ENCODE assay signal across 1 cellular context in the genomic region with DNA sequence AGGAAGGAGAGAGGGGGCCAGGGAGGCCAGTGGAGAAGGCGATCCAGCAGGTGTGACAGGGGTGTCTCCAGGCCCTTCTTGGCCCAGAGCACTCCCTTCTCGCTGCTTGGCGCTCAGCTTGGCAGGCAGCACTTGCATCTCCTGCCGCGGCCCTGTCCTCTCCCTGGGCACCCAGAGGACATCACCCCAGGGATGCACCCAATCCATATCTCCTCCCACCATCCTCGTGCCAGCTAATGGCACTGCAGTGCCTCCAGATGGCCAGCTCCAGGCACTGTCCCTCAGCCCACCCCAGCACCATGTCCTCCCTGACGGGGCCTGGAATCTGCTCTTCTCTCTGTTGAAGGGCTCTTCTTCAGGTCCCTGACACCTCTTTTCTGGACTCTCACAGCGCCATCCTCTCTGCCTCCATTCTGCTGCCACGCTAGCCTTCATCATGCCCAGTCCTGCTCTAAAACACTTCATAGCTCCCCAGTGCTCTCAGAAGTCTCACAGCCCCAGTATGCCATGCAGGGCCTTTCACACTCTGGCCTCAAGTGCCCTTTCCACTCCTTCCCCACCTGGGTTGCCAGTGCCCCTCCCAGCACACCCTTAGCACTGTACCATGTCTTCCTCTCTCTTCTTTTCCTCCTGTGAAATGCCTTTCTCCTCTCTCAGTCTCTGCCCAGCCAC.
TF ChIP-seq lines count a peak whose summit lies in the region.

No MANE protein-coding gene starts in this region.

TF ChIP-seq in GM23338, 12 proteins besides CTCF, POLR2A, EP300 and RAD21:
- TF ChIP-seq, protein P1, sequence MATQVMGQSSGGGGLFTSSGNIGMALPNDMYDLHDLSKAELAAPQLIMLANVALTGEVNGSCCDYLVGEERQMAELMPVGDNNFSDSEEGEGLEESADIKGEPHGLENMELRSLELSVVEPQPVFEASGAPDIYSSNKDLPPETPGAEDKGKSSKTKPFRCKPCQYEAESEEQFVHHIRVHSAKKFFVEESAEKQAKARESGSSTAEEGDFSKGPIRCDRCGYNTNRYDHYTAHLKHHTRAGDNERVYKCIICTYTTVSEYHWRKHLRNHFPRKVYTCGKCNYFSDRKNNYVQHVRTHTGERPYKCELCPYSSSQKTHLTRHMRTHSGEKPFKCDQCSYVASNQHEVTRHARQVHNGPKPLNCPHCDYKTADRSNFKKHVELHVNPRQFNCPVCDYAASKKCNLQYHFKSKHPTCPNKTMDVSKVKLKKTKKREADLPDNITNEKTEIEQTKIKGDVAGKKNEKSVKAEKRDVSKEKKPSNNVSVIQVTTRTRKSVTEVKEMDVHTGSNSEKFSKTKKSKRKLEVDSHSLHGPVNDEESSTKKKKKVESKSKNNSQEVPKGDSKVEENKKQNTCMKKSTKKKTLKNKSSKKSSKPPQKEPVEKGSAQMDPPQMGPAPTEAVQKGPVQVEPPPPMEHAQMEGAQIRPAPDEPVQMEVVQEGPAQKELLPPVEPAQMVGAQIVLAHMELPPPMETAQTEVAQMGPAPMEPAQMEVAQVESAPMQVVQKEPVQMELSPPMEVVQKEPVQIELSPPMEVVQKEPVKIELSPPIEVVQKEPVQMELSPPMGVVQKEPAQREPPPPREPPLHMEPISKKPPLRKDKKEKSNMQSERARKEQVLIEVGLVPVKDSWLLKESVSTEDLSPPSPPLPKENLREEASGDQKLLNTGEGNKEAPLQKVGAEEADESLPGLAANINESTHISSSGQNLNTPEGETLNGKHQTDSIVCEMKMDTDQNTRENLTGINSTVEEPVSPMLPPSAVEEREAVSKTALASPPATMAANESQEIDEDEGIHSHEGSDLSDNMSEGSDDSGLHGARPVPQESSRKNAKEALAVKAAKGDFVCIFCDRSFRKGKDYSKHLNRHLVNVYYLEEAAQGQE (IDR thresholded peaks at IDR 0.05; ENCODE audit: unreplicated experiment) = no peak
- no peak for TF ChIP-seq JUNB (IDR thresholded peaks at IDR 0.05; ENCODE audit: unreplicated experiment)
- TF ChIP-seq EZH2 (IDR thresholded peaks at IDR 0.05; ENCODE audit: low read depth, unreplicated experiment) = no peak
- no peak for TF ChIP-seq CREB1 (CRISPR knock-in tag; IDR thresholded peaks at IDR 0.05; ENCODE audit: low read depth)
- TF ChIP-seq, protein P2, sequence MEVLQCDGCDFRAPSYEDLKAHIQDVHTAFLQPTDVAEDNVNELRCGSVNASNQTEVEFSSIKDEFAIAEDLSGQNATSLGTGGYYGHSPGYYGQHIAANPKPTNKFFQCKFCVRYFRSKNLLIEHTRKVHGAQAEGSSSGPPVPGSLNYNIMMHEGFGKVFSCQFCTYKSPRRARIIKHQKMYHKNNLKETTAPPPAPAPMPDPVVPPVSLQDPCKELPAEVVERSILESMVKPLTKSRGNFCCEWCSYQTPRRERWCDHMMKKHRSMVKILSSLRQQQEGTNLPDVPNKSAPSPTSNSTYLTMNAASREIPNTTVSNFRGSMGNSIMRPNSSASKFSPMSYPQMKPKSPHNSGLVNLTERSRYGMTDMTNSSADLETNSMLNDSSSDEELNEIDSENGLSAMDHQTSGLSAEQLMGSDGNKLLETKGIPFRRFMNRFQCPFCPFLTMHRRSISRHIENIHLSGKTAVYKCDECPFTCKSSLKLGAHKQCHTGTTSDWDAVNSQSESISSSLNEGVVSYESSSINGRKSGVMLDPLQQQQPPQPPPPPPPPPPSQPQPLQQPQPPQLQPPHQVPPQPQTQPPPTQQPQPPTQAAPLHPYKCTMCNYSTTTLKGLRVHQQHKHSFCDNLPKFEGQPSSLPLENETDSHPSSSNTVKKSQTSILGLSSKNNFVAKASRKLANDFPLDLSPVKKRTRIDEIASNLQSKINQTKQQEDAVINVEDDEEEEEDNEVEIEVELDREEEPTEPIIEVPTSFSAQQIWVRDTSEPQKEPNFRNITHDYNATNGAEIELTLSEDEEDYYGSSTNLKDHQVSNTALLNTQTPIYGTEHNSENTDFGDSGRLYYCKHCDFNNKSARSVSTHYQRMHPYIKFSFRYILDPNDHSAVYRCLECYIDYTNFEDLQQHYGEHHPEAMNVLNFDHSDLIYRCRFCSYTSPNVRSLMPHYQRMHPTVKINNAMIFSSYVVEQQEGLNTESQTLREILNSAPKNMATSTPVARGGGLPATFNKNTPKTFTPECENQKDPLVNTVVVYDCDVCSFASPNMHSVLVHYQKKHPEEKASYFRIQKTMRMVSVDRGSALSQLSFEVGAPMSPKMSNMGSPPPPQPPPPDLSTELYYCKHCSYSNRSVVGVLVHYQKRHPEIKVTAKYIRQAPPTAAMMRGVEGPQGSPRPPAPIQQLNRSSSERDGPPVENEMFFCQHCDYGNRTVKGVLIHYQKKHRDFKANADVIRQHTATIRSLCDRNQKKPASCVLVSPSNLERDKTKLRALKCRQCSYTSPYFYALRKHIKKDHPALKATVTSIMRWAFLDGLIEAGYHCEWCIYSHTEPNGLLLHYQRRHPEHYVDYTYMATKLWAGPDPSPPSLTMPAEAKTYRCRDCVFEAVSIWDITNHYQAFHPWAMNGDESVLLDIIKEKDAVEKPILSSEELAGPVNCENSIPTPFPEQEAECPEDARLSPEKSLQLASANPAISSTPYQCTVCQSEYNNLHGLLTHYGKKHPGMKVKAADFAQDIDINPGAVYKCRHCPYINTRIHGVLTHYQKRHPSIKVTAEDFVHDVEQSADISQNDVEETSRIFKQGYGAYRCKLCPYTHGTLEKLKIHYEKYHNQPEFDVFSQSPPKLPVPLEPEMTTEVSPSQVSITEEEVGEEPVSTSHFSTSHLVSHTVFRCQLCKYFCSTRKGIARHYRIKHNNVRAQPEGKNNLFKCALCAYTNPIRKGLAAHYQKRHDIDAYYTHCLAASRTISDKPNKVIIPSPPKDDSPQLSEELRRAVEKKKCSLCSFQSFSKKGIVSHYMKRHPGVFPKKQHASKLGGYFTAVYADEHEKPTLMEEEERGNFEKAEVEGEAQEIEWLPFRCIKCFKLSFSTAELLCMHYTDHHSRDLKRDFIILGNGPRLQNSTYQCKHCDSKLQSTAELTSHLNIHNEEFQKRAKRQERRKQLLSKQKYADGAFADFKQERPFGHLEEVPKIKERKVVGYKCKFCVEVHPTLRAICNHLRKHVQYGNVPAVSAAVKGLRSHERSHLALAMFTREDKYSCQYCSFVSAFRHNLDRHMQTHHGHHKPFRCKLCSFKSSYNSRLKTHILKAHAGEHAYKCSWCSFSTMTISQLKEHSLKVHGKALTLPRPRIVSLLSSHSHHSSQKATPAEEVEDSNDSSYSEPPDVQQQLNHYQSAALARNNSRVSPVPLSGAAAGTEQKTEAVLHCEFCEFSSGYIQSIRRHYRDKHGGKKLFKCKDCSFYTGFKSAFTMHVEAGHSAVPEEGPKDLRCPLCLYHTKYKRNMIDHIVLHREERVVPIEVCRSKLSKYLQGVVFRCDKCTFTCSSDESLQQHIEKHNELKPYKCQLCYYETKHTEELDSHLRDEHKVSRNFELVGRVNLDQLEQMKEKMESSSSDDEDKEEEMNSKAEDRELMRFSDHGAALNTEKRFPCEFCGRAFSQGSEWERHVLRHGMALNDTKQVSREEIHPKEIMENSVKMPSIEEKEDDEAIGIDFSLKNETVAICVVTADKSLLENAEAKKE (CRISPR knock-in tag; IDR thresholded peaks at IDR 0.05) = no peak
- no peak for TF ChIP-seq ZNF114 (CRISPR knock-in tag; IDR thresholded peaks at IDR 0.05)
- TF ChIP-seq, protein P3, sequence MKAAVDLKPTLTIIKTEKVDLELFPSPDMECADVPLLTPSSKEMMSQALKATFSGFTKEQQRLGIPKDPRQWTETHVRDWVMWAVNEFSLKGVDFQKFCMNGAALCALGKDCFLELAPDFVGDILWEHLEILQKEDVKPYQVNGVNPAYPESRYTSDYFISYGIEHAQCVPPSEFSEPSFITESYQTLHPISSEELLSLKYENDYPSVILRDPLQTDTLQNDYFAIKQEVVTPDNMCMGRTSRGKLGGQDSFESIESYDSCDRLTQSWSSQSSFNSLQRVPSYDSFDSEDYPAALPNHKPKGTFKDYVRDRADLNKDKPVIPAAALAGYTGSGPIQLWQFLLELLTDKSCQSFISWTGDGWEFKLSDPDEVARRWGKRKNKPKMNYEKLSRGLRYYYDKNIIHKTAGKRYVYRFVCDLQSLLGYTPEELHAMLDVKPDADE (IDR thresholded peaks at IDR 0.05) = no peak
- TF ChIP-seq NANOG (IDR thresholded peaks at IDR 0.05; ENCODE audit: borderline replicate concordance) = no peak
- no peak for TF ChIP-seq STAT1 (IDR thresholded peaks at IDR 0.05; ENCODE audit: unreplicated experiment)
- TF ChIP-seq POLR2AphosphoS5 (IDR thresholded peaks at IDR 0.05; ENCODE audit: low read depth) = no peak
- TF ChIP-seq ZNF331 (CRISPR knock-in tag; IDR thresholded peaks at IDR 0.05; ENCODE audit: low read depth) = no peak
- no peak for TF ChIP-seq EZH2phosphoT487 (IDR thresholded peaks at IDR 0.05; ENCODE audit: unreplicated experiment)
TF ChIP-seq in GM23338: peak in this region for 0.
